Comparison of ENCODE assay signal across 1 cellular context in genomic region chr2:14693874-14694273, GRCh38.
TF ChIP-seq lines count a peak whose summit lies in the region.

No MANE protein-coding gene starts in this region.

TF ChIP-seq in HepG2, 621 proteins besides CTCF, POLR2A, EP300 and RAD21 (continued from another document):
- TF ChIP-seq, protein P1, sequence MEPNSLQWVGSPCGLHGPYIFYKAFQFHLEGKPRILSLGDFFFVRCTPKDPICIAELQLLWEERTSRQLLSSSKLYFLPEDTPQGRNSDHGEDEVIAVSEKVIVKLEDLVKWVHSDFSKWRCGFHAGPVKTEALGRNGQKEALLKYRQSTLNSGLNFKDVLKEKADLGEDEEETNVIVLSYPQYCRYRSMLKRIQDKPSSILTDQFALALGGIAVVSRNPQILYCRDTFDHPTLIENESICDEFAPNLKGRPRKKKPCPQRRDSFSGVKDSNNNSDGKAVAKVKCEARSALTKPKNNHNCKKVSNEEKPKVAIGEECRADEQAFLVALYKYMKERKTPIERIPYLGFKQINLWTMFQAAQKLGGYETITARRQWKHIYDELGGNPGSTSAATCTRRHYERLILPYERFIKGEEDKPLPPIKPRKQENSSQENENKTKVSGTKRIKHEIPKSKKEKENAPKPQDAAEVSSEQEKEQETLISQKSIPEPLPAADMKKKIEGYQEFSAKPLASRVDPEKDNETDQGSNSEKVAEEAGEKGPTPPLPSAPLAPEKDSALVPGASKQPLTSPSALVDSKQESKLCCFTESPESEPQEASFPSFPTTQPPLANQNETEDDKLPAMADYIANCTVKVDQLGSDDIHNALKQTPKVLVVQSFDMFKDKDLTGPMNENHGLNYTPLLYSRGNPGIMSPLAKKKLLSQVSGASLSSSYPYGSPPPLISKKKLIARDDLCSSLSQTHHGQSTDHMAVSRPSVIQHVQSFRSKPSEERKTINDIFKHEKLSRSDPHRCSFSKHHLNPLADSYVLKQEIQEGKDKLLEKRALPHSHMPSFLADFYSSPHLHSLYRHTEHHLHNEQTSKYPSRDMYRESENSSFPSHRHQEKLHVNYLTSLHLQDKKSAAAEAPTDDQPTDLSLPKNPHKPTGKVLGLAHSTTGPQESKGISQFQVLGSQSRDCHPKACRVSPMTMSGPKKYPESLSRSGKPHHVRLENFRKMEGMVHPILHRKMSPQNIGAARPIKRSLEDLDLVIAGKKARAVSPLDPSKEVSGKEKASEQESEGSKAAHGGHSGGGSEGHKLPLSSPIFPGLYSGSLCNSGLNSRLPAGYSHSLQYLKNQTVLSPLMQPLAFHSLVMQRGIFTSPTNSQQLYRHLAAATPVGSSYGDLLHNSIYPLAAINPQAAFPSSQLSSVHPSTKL (CRISPR knock-in tag; IDR thresholded peaks at IDR 0.05) = 0 out of 2 replicates have a peak, but pooled peaks have one; percentile 35
- TF ChIP-seq SOX13 (IDR thresholded peaks at IDR 0.05) = no peak
- peak in 1 of 2 experiments; percentile 23; a peak in 1 of 4 replicates for TF ChIP-seq SOX13 (CRISPR knock-in tag; conservative IDR thresholded peaks at IDR 0.05 in 1 of 2, IDR thresholded peaks at IDR 0.05 in 1 of 2)
- TF ChIP-seq ZFP91 (CRISPR knock-in tag; IDR thresholded peaks at IDR 0.05; ENCODE audit: borderline replicate concordance) = no peak
- TF ChIP-seq FOXA1 (IDR thresholded peaks at IDR 0.05) = no peak
- TF ChIP-seq FOXA1 (CRISPR knock-in tag; IDR thresholded peaks at IDR 0.05) = peak; percentile 30; the same call in 1 of the 2 replicates
- TF ChIP-seq ZKSCAN8 (CRISPR knock-in tag; IDR thresholded peaks at IDR 0.05; ENCODE audit: borderline replicate concordance) = no peak
- 0 out of 2 replicates have a peak, but pooled peaks have one; percentile 27 for TF ChIP-seq FOXA3 (CRISPR knock-in tag; IDR thresholded peaks at IDR 0.05)
